ENCODE assay signal across 1 cellular context in genomic region chr16:14545346-14545884, GRCh38.
TF ChIP-seq lines count a peak whose summit lies in the region.

No MANE protein-coding gene starts in this region.

TF ChIP-seq in HepG2, 621 proteins besides CTCF, POLR2A, EP300 and RAD21 (continued from another document and continues in another):
- peak; percentile 44; the same call in 1 of the 2 replicates for TF ChIP-seq HMGXB3 (CRISPR knock-in tag; IDR thresholded peaks at IDR 0.05; ENCODE audit: borderline replicate concordance)
- no peak for TF ChIP-seq RORA (CRISPR knock-in tag; IDR thresholded peaks at IDR 0.05)
- TF ChIP-seq GLI4 (CRISPR knock-in tag; IDR thresholded peaks at IDR 0.05; ENCODE audit: borderline replicate concordance): no peak
- TF ChIP-seq TBX2 (CRISPR knock-in tag; IDR thresholded peaks at IDR 0.05; ENCODE audit: borderline replicate concordance): peak; percentile 96
- no peak for TF ChIP-seq ZBTB4 (CRISPR knock-in tag; IDR thresholded peaks at IDR 0.05; ENCODE audit: borderline replicate concordance)
- TF ChIP-seq ZNF83 (CRISPR knock-in tag; IDR thresholded peaks at IDR 0.05; ENCODE audit: borderline replicate concordance): no peak
- no peak for TF ChIP-seq ZNF597 (CRISPR knock-in tag; IDR thresholded peaks at IDR 0.05)
- no peak for TF ChIP-seq CBX1 (IDR thresholded peaks at IDR 0.05; ENCODE audit: low read depth)
- no peak for TF ChIP-seq PBX3 (CRISPR knock-in tag; IDR thresholded peaks at IDR 0.05; ENCODE audit: borderline replicate concordance)
- TF ChIP-seq ZNF790 (CRISPR knock-in tag; IDR thresholded peaks at IDR 0.05; ENCODE audit: borderline replicate concordance): no peak
- TF ChIP-seq PAX8 (CRISPR knock-in tag; IDR thresholded peaks at IDR 0.05; ENCODE audit: borderline replicate concordance): no peak
- no peak for TF ChIP-seq CAMTA2 (CRISPR knock-in tag; IDR thresholded peaks at IDR 0.05; ENCODE audit: borderline replicate concordance)
- TF ChIP-seq MYC (CRISPR knock-in tag; IDR thresholded peaks at IDR 0.05; ENCODE audit: borderline replicate concordance): no peak; the same call in 1 of the 2 replicates
- no peak for TF ChIP-seq ZNF780A (CRISPR knock-in tag; IDR thresholded peaks at IDR 0.05)
- no peak for TF ChIP-seq TRIM22 (IDR thresholded peaks at IDR 0.05)
- TF ChIP-seq ZBTB38 (CRISPR knock-in tag; IDR thresholded peaks at IDR 0.05): no peak; the same call in 1 of the 2 replicates
- TF ChIP-seq SP2 (CRISPR knock-in tag; IDR thresholded peaks at IDR 0.05): no peak
- TF ChIP-seq ZBTB7B (CRISPR knock-in tag; IDR thresholded peaks at IDR 0.05): peak; percentile 96
- TF ChIP-seq FOXO4 (CRISPR knock-in tag; conservative IDR thresholded peaks at IDR 0.05): no peak
- peak; percentile 82 for TF ChIP-seq ATF2 (CRISPR knock-in tag; IDR thresholded peaks at IDR 0.05)
- 0 out of 2 replicates have a peak, but pooled peaks have one; percentile 9 for TF ChIP-seq ZMYM2 (CRISPR knock-in tag; IDR thresholded peaks at IDR 0.05)
- no peak for TF ChIP-seq TMF1 (CRISPR knock-in tag; IDR thresholded peaks at IDR 0.05; ENCODE audit: low read depth)
- no peak for TF ChIP-seq ZNF44 (CRISPR knock-in tag; IDR thresholded peaks at IDR 0.05)
- TF ChIP-seq SIN3A (IDR thresholded peaks at IDR 0.05; ENCODE audit: borderline replicate concordance, low read depth, low read length): peak; percentile 62; the same call in 1 of the 2 replicates
- no peak for TF ChIP-seq TEAD2 (CRISPR knock-in tag; IDR thresholded peaks at IDR 0.05)
- TF ChIP-seq ZNF609 (CRISPR knock-in tag; IDR thresholded peaks at IDR 0.05; ENCODE audit: borderline replicate concordance): peak; percentile 90
- no peak for TF ChIP-seq TEF (CRISPR knock-in tag; IDR thresholded peaks at IDR 0.05)
- no peak for TF ChIP-seq ZXDC (CRISPR knock-in tag; IDR thresholded peaks at IDR 0.05)
- TF ChIP-seq ZFP62 (CRISPR knock-in tag; IDR thresholded peaks at IDR 0.05): no peak
- peak; percentile 92; the same call in 1 of the 2 replicates for TF ChIP-seq SMAD3 (CRISPR knock-in tag; IDR thresholded peaks at IDR 0.05)
- no peak for TF ChIP-seq ZNF678 (CRISPR knock-in tag; IDR thresholded peaks at IDR 0.05)
